Comparison of ENCODE assay signal across 18 cellular contexts in the genomic region with DNA sequence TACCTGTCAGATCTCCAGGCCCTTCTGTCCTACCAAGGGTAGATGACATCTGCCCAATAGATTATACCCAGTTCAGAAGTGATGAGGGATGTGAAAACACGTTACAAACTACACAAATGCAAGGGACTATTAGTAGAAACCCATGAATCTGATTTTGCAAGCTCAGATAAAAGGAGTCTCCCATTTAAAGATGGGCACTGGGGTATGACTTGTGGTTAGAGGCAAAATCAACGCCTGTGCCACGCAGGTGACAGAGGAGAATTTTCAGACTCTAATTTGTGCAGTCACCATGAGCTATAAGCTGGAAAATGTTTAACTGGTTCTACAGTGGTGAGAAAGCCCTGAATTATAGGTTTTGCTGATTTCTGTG.
DNase-seq lines count a peak whose midpoint lies in the region; ATAC-seq, FAIRE-seq and TF ChIP-seq lines count a peak whose summit lies in the region.
"Had no signal": no experiment of that assay in that cellular context is flagged by ENCODE, and none has a peak within 500 bp of the region (broad histone marks: within the 10 kb centered on the region; RNA-seq: fewer than 3 reads in every experiment).

No MANE protein-coding gene starts in this region.

- H3K79me2 ChIP-seq in OCI-LY3 (ENCODE audit: low read length) (no peaks in the 10 kb centered on the region), HepG2 (ENCODE audit: insufficient read depth, low read length) (no peaks in the 10 kb centered on the region)

- H3K4me3 Mint-ChIP-seq in activated T-helper 1 cell treated with anti-CD3 and anti-CD28 coated beads, Interleukin-12 subunit alpha, Interleukin-12 subunit beta, Interleukin-2, Interleukin-4 antibody, amounts not matched to agents 30 ng/mL and 10 ng/mL and 1 ng/mL, durations not matched to agents 14 hours and 24 hours and 36 hours = no peak overlapping the region
- H3K4me3 Mint-ChIP-seq: CD4-positive, alpha-beta memory T cell; H9 had no signal

- intact Hi-C loops in right cardiac atrium (cut with DNase I) (loop anchor here in 1 of 4 donors (10.0 kb wide), 1 partner anchor 225 kb away; a partner anchor contains a TSS), left cardiac atrium (cut with DNase I) (loop anchor here in 1 of 2 donors (5.0 kb wide), 1 partner anchor 68 kb away; no protein-coding TSS in a partner anchor), HepG2 (cut with micrococcal nuclease; ENCODE audit: unreplicated experiment) (no loop called here)
- intact Hi-C loops in activated T-helper 1 cell treated with anti-CD3 and anti-CD28 coated beads, Interleukin-12 subunit alpha, Interleukin-12 subunit beta, Interleukin-2, Interleukin-4 antibody, amounts not matched to agents 30 ng/mL and 10 ng/mL and 1 ng/mL, durations not matched to agents 14 hours and 24 hours and 36 hours (cut with micrococcal nuclease) = no loop called here

- TF ChIP-seq RAD21 in HepG2 (CRISPR knock-in tag; IDR thresholded peaks at IDR 0.05) = no peak

- CTCF ChIA-PET in HepG2 (lab: Yijun Ruan, JAX; ENCODE audit: low intra/inter-chr PET ratio, low total read pairs) = no interaction called here

- H3K27me3 ChIP-seq in right cardiac atrium (ENCODE audit: control insufficient read depth, insufficient read depth) (no peaks in the 10 kb centered on the region), OCI-LY3 (ENCODE audit: low read depth, low read length) (peaks cover 36% of the 10 kb centered on the region), HepG2 (ENCODE audit: control insufficient read depth in 1 of 2, insufficient read depth in 2 of 2, low read length in 2 of 2) (no peaks in the 10 kb centered on the region)

- H3K27me3 Mint-ChIP-seq in activated T-helper 1 cell treated with anti-CD3 and anti-CD28 coated beads, Interleukin-12 subunit alpha, Interleukin-12 subunit beta, Interleukin-2, Interleukin-4 antibody, amounts not matched to agents 30 ng/mL and 10 ng/mL and 1 ng/mL, durations not matched to agents 14 hours and 24 hours and 36 hours (ENCODE audit: insufficient read depth) = peaks cover 18% of the 10 kb centered on the region

- no peaks in the 10 kb centered on the region for H3K9me3 ChIP-seq in right cardiac atrium (ENCODE audit: control insufficient read depth, low read length)
- peaks cover 6% of the 10 kb centered on the region; the same call in 1 of the 2 replicates for H3K9me3 ChIP-seq in OCI-LY3 (ENCODE audit: insufficient read depth, low read length)
- H3K9me3 ChIP-seq in HepG2 (ENCODE audit: low read length) = no peaks in the 10 kb centered on the region

- H3K4me1 ChIP-seq in right cardiac atrium (ENCODE audit: control insufficient read depth, insufficient read depth, low read length) (peaks cover 4% of the 10 kb centered on the region), OCI-LY3 (ENCODE audit: low read length) (peaks cover 88% of the 10 kb centered on the region), HepG2 (ENCODE audit: insufficient read depth, low read length) (peaks cover 43% of the 10 kb centered on the region)

- no peak overlapping the region for H3K4me3 ChIP-seq in right cardiac atrium (ENCODE audit: low read length)
- no peak overlapping the region for H3K4me3 ChIP-seq in OCI-LY3 (ENCODE audit: low read length)
- no peak overlapping the region for H3K4me3 ChIP-seq in HepG2 (replicated peaks in 1 of 3; ENCODE audit: insufficient read depth in 1 of 3, low read depth in 2 of 3, low read length in 3 of 3)
- H3K4me3 ChIP-seq: SK-N-MC had no signal

- H2AFZ ChIP-seq in OCI-LY3 (ENCODE audit: low read depth, low read length) (no peak overlapping the region), HepG2 (ENCODE audit: low read length) (no peak overlapping the region)

- FAIRE-seq in HepG2 (lab: Jason Lieb, UNC) = no peak
- FAIRE-seq: A204.1, D721Med had no signal

- TF ChIP-seq POLR2A in HepG2 (IDR thresholded peaks at IDR 0.05; ENCODE audit: insufficient read depth in 1 of 2, low read depth in 2 of 2, low read length in 2 of 2) = no peak

- H3K36me3 Mint-ChIP-seq in activated T-helper 1 cell treated with anti-CD3 and anti-CD28 coated beads, Interleukin-12 subunit alpha, Interleukin-12 subunit beta, Interleukin-2, Interleukin-4 antibody, amounts not matched to agents 30 ng/mL and 10 ng/mL and 1 ng/mL, durations not matched to agents 14 hours and 24 hours and 36 hours (ENCODE audit: low read depth) = no peaks in the 10 kb centered on the region
- H3K36me3 Mint-ChIP-seq: CD4-positive, alpha-beta memory T cell had no signal

- H3K9me3 Mint-ChIP-seq in activated T-helper 1 cell treated with anti-CD3 and anti-CD28 coated beads, Interleukin-12 subunit alpha, Interleukin-12 subunit beta, Interleukin-2, Interleukin-4 antibody, amounts not matched to agents 30 ng/mL and 10 ng/mL and 1 ng/mL, durations not matched to agents 14 hours and 24 hours and 36 hours = no peaks in the 10 kb centered on the region
- H3K9me3 Mint-ChIP-seq: CD4-positive, alpha-beta memory T cell; H9 had no signal

- no peaks in the 10 kb centered on the region for H4K20me1 ChIP-seq in OCI-LY3 (ENCODE audit: insufficient read depth, low read length)
- no peaks in the 10 kb centered on the region for H4K20me1 ChIP-seq in HepG2 (ENCODE audit: insufficient read depth, low read length)

- ATAC-seq in right cardiac atrium (no peak), left cardiac atrium (no peak), HepG2 (no peak), GM21381 (IDR thresholded peaks at IDR 0.05; ENCODE audit: unreplicated experiment) (no peak)

- BruUV-seq in HepG2 (replicated peaks; lab: Mats Ljungman, UMichigan) = no TSS peak

- H3K27ac ChIP-seq in right cardiac atrium (ENCODE audit: low read length) = peak overlapping the region; percentile 24
- peak overlapping the region; percentile 63 for H3K27ac ChIP-seq in OCI-LY3 (ENCODE audit: low read length)
- H3K27ac ChIP-seq in HepG2 (ENCODE audit: extremely low read length, insufficient read depth, low read length) = peak overlapping the region; percentile 17
- H3K27ac ChIP-seq: SK-N-MC had no signal

- TF ChIP-seq CTCF in OCI-LY3 (IDR thresholded peaks at IDR 0.05; ENCODE audit: low read depth, low read length) (no peak), HepG2 (CRISPR knock-in tag; IDR thresholded peaks at IDR 0.05) (no peak)

- H3K4me2 ChIP-seq in OCI-LY3 (ENCODE audit: low read length) (peak overlapping the region; percentile 53), HepG2 (ENCODE audit: low read depth, low read length) (no peak overlapping the region)

- no peak overlapping the region for H3K27ac Mint-ChIP-seq in activated T-helper 1 cell treated with anti-CD3 and anti-CD28 coated beads, Interleukin-12 subunit alpha, Interleukin-12 subunit beta, Interleukin-2, Interleukin-4 antibody, amounts not matched to agents 30 ng/mL and 10 ng/mL and 1 ng/mL, durations not matched to agents 14 hours and 24 hours and 36 hours
- H3K27ac Mint-ChIP-seq: CD4-positive, alpha-beta memory T cell; H9 had no signal

- WGBS in right cardiac atrium = 90% methylated on average over 3 of the region's 3 CpGs
- WGBS in HepG2 (ENCODE audit: low lambda C conversion rate) = 94% methylated on average over 3 of the region's 3 CpGs

- H3K9ac ChIP-seq in OCI-LY3 (ENCODE audit: low read length) = no peak overlapping the region
- H3K9ac ChIP-seq in HepG2 (ENCODE audit: insufficient read depth, low read depth, low read length) = no peak overlapping the region

- TF ChIP-seq EP300 in HepG2 (IDR thresholded peaks at IDR 0.05; ENCODE audit: low read depth in 2 of 2, low read length in 2 of 2) (no peak), HepG2 (CRISPR knock-in tag; IDR thresholded peaks at IDR 0.05; ENCODE audit: borderline replicate concordance) (no peak)

- no peak for DNase-seq in right cardiac atrium
- no peak for DNase-seq in left cardiac atrium
- DNase-seq in HepG2 (ENCODE audit: low spot score) = no peak
- DNase-seq in activated T-helper 1 cell treated with anti-CD3 and anti-CD28 coated beads, Interleukin-12 subunit alpha, Interleukin-12 subunit beta, Interleukin-2, Interleukin-4 antibody, amounts not matched to agents 30 ng/mL and 10 ng/mL and 1 ng/mL, durations not matched to agents 14 hours and 24 hours and 36 hours (ENCODE audit: low spot score) = no peak
- no peak for DNase-seq in NCI-H345 (lab: John Stamatoyannopoulos, UW)
- DNase-seq in 8988T = no peak
- DNase-seq: CD4-positive, alpha-beta memory T cell; DMS79; H9; NCI-H1417; NCI-H187 treated with DMSO at 0.1 percent for 48 hours; NCI-H2171; NCI-H748 treated with DMSO at 0.1 percent for 48 hours had no signal

- POLR2A ChIA-PET in HepG2 (lab: Yijun Ruan, JAX) = no interaction called here

- in situ Hi-C loops in HepG2 (cut with HindIII; ENCODE audit: extremely low pct_ligation_motif_present, low pct_unique_long_range_greater_than_20kb) = no loop called here

- no peaks in the 10 kb centered on the region for H3K36me3 ChIP-seq in OCI-LY3 (replicated peaks; ENCODE audit: low read depth, low read length)
- no peaks in the 10 kb centered on the region for H3K36me3 ChIP-seq in HepG2 (replicated peaks in 1 of 2; ENCODE audit: control insufficient read depth in 1 of 2, insufficient read depth in 2 of 2, low read length in 2 of 2)

- H3K4me1 Mint-ChIP-seq in activated T-helper 1 cell treated with anti-CD3 and anti-CD28 coated beads, Interleukin-12 subunit alpha, Interleukin-12 subunit beta, Interleukin-2, Interleukin-4 antibody, amounts not matched to agents 30 ng/mL and 10 ng/mL and 1 ng/mL, durations not matched to agents 14 hours and 24 hours and 36 hours (ENCODE audit: low read depth) = peaks cover 41% of the 10 kb centered on the region

TF ChIP-seq in HepG2, 621 proteins besides CTCF, POLR2A, EP300 and RAD21 (continues in another document):
- no peak for TF ChIP-seq BHLHE40 (IDR thresholded peaks at IDR 0.05; ENCODE audit: low read length)
- no peak for TF ChIP-seq ZNF44 (CRISPR knock-in tag; IDR thresholded peaks at IDR 0.05)
- TF ChIP-seq LCORL (IDR thresholded peaks at IDR 0.05) = no peak
- no peak for TF ChIP-seq LCORL (CRISPR knock-in tag; IDR thresholded peaks at IDR 0.05)
- TF ChIP-seq, protein P1, sequence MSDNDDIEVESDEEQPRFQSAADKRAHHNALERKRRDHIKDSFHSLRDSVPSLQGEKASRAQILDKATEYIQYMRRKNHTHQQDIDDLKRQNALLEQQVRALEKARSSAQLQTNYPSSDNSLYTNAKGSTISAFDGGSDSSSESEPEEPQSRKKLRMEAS (IDR thresholded peaks at IDR 0.05) = no peak
- no peak for TF ChIP-seq SAP130 (CRISPR knock-in tag; IDR thresholded peaks at IDR 0.05; ENCODE audit: low read depth)
- TF ChIP-seq CCDC6 (CRISPR knock-in tag; IDR thresholded peaks at IDR 0.05) = no peak
- TF ChIP-seq, protein P2, sequence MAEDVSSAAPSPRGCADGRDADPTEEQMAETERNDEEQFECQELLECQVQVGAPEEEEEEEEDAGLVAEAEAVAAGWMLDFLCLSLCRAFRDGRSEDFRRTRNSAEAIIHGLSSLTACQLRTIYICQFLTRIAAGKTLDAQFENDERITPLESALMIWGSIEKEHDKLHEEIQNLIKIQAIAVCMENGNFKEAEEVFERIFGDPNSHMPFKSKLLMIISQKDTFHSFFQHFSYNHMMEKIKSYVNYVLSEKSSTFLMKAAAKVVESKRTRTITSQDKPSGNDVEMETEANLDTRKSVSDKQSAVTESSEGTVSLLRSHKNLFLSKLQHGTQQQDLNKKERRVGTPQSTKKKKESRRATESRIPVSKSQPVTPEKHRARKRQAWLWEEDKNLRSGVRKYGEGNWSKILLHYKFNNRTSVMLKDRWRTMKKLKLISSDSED (CRISPR knock-in tag; IDR thresholded peaks at IDR 0.05) = no peak
